12 cellular contexts compared by ENCODE assay signal in the genomic region with DNA sequence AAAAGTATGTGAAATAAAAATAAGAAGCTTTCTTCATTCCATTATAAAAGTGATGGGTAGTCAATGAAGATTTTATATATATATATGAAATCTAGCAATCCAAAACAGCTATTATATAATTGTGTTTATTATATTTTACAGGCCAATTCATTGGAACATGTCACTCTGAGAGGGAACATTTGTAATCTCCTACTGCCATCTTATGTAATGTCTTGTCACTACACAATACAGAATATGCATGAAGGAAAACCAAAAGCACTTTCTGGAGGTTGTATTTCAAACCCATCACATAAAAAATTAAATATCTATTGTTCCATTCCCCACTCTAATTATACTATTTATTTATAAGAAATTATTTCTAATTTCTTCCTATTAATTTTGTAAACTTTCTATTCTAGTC. TPM values are rescaled to one million over a fixed set of nuclear protein-coding genes. Genes with fewer than 3 reads are reported as not detected.
DNase-seq lines count a peak whose midpoint lies in the region; ATAC-seq and TF ChIP-seq lines count a peak whose summit lies in the region.
"Had no signal": no experiment of that assay in that cellular context is flagged by ENCODE, and none has a peak within 500 bp of the region (broad histone marks: within the 10 kb centered on the region; RNA-seq: fewer than 3 reads in every experiment).

No MANE protein-coding gene starts in this region.

- H3K9me3 ChIP-seq in cardiac muscle cell (ENCODE audit: low read depth): no peaks in the 10 kb centered on the region
- H3K9me3 ChIP-seq in heart right ventricle: peaks cover 0 to 3% (median 0%) of the 10 kb centered on the region in 11 donors
- H3K9me3 ChIP-seq: upper lobe of left lung had no signal

- H3K4me1 ChIP-seq in cardiac muscle cell (ENCODE audit: low read depth) (no peaks in the 10 kb centered on the region), heart right ventricle (peaks cover 0 to 13% (median 0%) of the 10 kb centered on the region in 9 donors)

- peak; percentile 8 for TF ChIP-seq CTCF in cardiac muscle cell (IDR thresholded peaks at IDR 0.05; ENCODE audit: low read depth, low read length)
- TF ChIP-seq CTCF in heart right ventricle (IDR thresholded peaks at IDR 0.05): peak in 3 of 9 donors; percentile 10 to 49 (median 11)

- H3K27me3 ChIP-seq in cardiac muscle cell (no peaks in the 10 kb centered on the region), heart right ventricle (peaks cover 0 to 3% (median 0%) of the 10 kb centered on the region in 7 donors)
- H3K27me3 ChIP-seq: upper lobe of left lung had no signal

- H3K4me3 ChIP-seq in cardiac muscle cell (no peak overlapping the region), heart right ventricle (no peak overlapping the region)
- H3K4me3 ChIP-seq: upper lobe of left lung had no signal

- intact Hi-C loops in heart right ventricle (cut with DNase I): no loop called here

- H3K36me3 ChIP-seq in cardiac muscle cell: no peaks in the 10 kb centered on the region
- no peaks in the 10 kb centered on the region for H3K36me3 ChIP-seq in heart right ventricle
- H3K36me3 ChIP-seq: upper lobe of left lung had no signal

- ATAC-seq in heart right ventricle (no peak), GM18498 (IDR thresholded peaks at IDR 0.05; ENCODE audit: unreplicated experiment) (no peak), HG03135 (IDR thresholded peaks at IDR 0.05; ENCODE audit: unreplicated experiment) (no peak)
- ATAC-seq: activated T-helper 17 cell treated with anti-CD3 and anti-CD28 coated beads, Interleukin-2, amount 50 U/mL, for 72 hours had no signal

- DNase-seq in cardiac muscle cell (ENCODE audit: low read depth in 1 of 2, low spot score in 1 of 2) (peak in 1 of 2 donors; percentile 33), heart right ventricle (no peak), OCI-M1 (lab: John Stamatoyannopoulos, UW) (peak; percentile 61), fibroblast of peridontal ligament (ENCODE audit: extremely low read depth) (peak; percentile 34), COLO829 (ENCODE audit: low spot score) (no peak), HK-2 (ENCODE audit: unreplicated experiment) (no peak)
- DNase-seq: C1 segment of cervical spinal cord, KG1, upper lobe of left lung had no signal

- no peak overlapping the region for H3K27ac ChIP-seq in cardiac muscle cell
- no peak overlapping the region for H3K27ac ChIP-seq in heart right ventricle
- H3K27ac ChIP-seq: upper lobe of left lung had no signal

RNA-seq across cellular contexts. Expression of gene IRAK1BP1, which starts 31.5 kb away (rescaled TPM):
- 6.7 and 7.5 TPM in 2 replicates for total RNA-seq in cardiac muscle cell
- 4.7 and 7.7 TPM in 2 replicates for polyA plus RNA-seq in cardiac muscle cell
- 1 to 10 TPM; 2.0 to 6.9 (median 3.2) TPM for total RNA-seq in heart right ventricle
- polyA plus RNA-seq in heart right ventricle: 1 to 10 TPM; 1.1 to 5.4 TPM

Comparison
In these comparisons a context has a peak if more than half of its experiments do, and no peak if none do; other contexts are left out.
1. DNase-seq: peak in OCI-M1 (single experiment) and fibroblast of peridontal ligament (single experiment); none in heart right ventricle (0 of 2), COLO829 (single experiment) and HK-2 (single experiment).